In the genomic region with DNA sequence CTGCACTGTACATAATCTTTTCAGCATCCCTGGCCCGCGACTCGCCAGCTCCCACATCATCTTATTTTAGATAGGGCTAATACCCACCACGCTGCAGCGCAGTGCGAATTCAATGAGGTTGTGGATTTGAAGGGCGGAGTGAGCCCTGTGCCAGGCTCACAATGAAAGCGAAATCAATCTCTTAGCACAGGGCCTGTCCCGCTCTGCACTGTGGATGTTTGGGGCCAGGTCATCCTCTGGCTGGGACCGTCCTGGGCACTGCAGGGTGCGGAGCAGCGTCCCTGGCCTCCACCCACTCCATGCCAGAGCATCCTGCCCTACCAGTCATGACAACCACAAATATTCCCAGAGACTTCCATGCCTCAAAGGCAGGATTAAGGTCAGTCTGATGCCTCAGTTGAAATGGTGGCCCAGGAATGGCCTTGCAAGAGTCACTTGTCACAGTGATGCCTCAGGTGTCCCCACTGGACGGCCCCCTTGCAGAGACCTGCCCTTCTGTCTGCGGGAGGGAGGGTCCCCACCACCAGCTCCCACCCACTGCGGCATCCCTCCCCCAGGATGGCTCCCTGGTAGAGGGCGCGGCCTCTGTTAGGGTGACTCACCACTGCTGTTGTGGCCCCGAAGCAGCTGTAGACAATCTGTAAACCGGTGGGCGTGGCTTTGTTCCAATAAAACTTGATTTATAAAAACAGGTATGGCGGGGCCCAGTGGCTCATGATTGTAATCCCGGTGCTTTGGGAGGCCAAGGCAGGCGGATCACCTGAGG, we compare ENCODE assay signal across 8 cellular contexts. TPM values are rescaled to one million over a fixed set of nuclear protein-coding genes. Genes with fewer than 3 reads are reported as not detected.
DNase-seq lines count a peak whose midpoint lies in the region; ATAC-seq and TF ChIP-seq lines count a peak whose summit lies in the region.

No MANE protein-coding gene starts in this region.

- H3K27me3 ChIP-seq in liver (ENCODE audit: control insufficient read depth in 4 of 4, insufficient read depth in 4 of 4, low read length in 3 of 4) = no peaks in the 10 kb centered on the region

- no peaks in the 10 kb centered on the region for H3K9me3 ChIP-seq in liver (ENCODE audit: control insufficient read depth in 4 of 4, low read length in 3 of 4)

- H3K36me3 ChIP-seq in liver (ENCODE audit: control insufficient read depth in 4 of 4, insufficient read depth in 3 of 4, low read depth in 1 of 4, low read length in 3 of 4) = no peaks in the 10 kb centered on the region

- no peak for TF ChIP-seq CTCF in liver (IDR thresholded peaks at IDR 0.05; ENCODE audit: low read depth, low read length, missing input control)

- H3K9ac ChIP-seq in liver (ENCODE audit: low read depth in 1 of 2, low read length in 2 of 2) = no peak overlapping the region

- peak overlapping the region; percentile 85 for H3K27ac Mint-ChIP-seq in activated naive CD8-positive, alpha-beta T cell treated with anti-CD3 and anti-CD28 coated beads for 36 hours

- TF ChIP-seq RAD21 in liver (IDR thresholded peaks at IDR 0.05) = no peak

- peaks cover 57% of the 10 kb centered on the region for H3K4me1 Mint-ChIP-seq in activated naive CD8-positive, alpha-beta T cell treated with anti-CD3 and anti-CD28 coated beads for 36 hours

- no peak for ATAC-seq in GM18867 (IDR thresholded peaks at IDR 0.05; ENCODE audit: unreplicated experiment)
- no peak for ATAC-seq in HG03565 (IDR thresholded peaks at IDR 0.05; ENCODE audit: unreplicated experiment)

- H3K4me3 ChIP-seq in GM08714 (ENCODE audit: low read length) (peak overlapping the region; percentile 59; the same call in 1 of the 2 replicates), liver (ENCODE audit: low read depth in 1 of 3, low read length in 3 of 3) (peak overlapping the region in 2 of 3 donors; percentile 16)

- peaks cover 0 to 20% (median 9%) of the 10 kb centered on the region in 4 donors for H3K4me1 ChIP-seq in liver (ENCODE audit: control insufficient read depth in 4 of 4, insufficient read depth in 4 of 4, low read length in 3 of 4)

- H3K27me3 Mint-ChIP-seq in activated naive CD8-positive, alpha-beta T cell treated with anti-CD3 and anti-CD28 coated beads for 36 hours = no peaks in the 10 kb centered on the region

- peak overlapping the region; percentile 88 for H3K4me3 Mint-ChIP-seq in activated naive CD8-positive, alpha-beta T cell treated with anti-CD3 and anti-CD28 coated beads for 36 hours

- H3K9me3 Mint-ChIP-seq in activated naive CD8-positive, alpha-beta T cell treated with anti-CD3 and anti-CD28 coated beads for 36 hours = no peaks in the 10 kb centered on the region

- H3K36me3 Mint-ChIP-seq in activated naive CD8-positive, alpha-beta T cell treated with anti-CD3 and anti-CD28 coated beads for 36 hours = peaks cover 79% of the 10 kb centered on the region

- DNase-seq in SW 1271 (lab: John Stamatoyannopoulos, UW) (peak; percentile 62 to 90), KG1 (lab: John Stamatoyannopoulos, UW) (no peak)
- peak; percentile 79 for DNase-seq in activated naive CD8-positive, alpha-beta T cell treated with anti-CD3 and anti-CD28 coated beads for 36 hours
- DNase-seq in stimulated activated CD8-positive, alpha-beta memory T cell treated with anti-CD3 and anti-CD28 coated beads, Interleukin-4, amount 100 ng/mL, for 48 hours = peak; percentile 82

- 84% methylated on average over 23 of the region's 23 CpGs for WGBS in liver

- no peak overlapping the region for H3K27ac ChIP-seq in liver (ENCODE audit: low read depth in 1 of 2, low read length in 2 of 2)

TF ChIP-seq in liver, 16 proteins besides CTCF, POLR2A, EP300 and RAD21:
- TF ChIP-seq GABPA (IDR thresholded peaks at IDR 0.05 in 1 of 2, conservative IDR thresholded peaks at IDR 0.05 in 1 of 2) (no peak), HNF4G (IDR thresholded peaks at IDR 0.05) (no peak), FOXA1 (IDR thresholded peaks at IDR 0.05) (no peak), JUND (IDR thresholded peaks at IDR 0.05) (no peak), SP1 (IDR thresholded peaks at IDR 0.05) (no peak)
- TF ChIP-seq, protein P1, sequence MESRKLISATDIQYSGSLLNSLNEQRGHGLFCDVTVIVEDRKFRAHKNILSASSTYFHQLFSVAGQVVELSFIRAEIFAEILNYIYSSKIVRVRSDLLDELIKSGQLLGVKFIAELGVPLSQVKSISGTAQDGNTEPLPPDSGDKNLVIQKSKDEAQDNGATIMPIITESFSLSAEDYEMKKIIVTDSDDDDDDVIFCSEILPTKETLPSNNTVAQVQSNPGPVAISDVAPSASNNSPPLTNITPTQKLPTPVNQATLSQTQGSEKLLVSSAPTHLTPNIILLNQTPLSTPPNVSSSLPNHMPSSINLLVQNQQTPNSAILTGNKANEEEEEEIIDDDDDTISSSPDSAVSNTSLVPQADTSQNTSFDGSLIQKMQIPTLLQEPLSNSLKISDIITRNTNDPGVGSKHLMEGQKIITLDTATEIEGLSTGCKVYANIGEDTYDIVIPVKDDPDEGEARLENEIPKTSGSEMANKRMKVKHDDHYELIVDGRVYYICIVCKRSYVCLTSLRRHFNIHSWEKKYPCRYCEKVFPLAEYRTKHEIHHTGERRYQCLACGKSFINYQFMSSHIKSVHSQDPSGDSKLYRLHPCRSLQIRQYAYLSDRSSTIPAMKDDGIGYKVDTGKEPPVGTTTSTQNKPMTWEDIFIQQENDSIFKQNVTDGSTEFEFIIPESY (IDR thresholded peaks at IDR 0.05) = no peak
- TF ChIP-seq, protein P2, sequence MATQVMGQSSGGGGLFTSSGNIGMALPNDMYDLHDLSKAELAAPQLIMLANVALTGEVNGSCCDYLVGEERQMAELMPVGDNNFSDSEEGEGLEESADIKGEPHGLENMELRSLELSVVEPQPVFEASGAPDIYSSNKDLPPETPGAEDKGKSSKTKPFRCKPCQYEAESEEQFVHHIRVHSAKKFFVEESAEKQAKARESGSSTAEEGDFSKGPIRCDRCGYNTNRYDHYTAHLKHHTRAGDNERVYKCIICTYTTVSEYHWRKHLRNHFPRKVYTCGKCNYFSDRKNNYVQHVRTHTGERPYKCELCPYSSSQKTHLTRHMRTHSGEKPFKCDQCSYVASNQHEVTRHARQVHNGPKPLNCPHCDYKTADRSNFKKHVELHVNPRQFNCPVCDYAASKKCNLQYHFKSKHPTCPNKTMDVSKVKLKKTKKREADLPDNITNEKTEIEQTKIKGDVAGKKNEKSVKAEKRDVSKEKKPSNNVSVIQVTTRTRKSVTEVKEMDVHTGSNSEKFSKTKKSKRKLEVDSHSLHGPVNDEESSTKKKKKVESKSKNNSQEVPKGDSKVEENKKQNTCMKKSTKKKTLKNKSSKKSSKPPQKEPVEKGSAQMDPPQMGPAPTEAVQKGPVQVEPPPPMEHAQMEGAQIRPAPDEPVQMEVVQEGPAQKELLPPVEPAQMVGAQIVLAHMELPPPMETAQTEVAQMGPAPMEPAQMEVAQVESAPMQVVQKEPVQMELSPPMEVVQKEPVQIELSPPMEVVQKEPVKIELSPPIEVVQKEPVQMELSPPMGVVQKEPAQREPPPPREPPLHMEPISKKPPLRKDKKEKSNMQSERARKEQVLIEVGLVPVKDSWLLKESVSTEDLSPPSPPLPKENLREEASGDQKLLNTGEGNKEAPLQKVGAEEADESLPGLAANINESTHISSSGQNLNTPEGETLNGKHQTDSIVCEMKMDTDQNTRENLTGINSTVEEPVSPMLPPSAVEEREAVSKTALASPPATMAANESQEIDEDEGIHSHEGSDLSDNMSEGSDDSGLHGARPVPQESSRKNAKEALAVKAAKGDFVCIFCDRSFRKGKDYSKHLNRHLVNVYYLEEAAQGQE (IDR thresholded peaks at IDR 0.05) = no peak
- TF ChIP-seq, protein P3, sequence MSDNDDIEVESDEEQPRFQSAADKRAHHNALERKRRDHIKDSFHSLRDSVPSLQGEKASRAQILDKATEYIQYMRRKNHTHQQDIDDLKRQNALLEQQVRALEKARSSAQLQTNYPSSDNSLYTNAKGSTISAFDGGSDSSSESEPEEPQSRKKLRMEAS (IDR thresholded peaks at IDR 0.05) = no peak
- TF ChIP-seq, protein P4, sequence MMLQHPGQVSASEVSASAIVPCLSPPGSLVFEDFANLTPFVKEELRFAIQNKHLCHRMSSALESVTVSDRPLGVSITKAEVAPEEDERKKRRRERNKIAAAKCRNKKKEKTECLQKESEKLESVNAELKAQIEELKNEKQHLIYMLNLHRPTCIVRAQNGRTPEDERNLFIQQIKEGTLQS (IDR thresholded peaks at IDR 0.05) = no peak

RNA-seq across cellular contexts. Expression of a gene that starts 5.6 kb away (rescaled TPM):
- 100 to 1,000 TPM; 244 to 245 TPM for total RNA-seq in activated naive CD8-positive, alpha-beta T cell treated with anti-CD3 and anti-CD28 coated beads for 36 hours
- 10 to 100 TPM in 1 of 2 donors, under 1 TPM in 1; 0.25 to 57.4 TPM for total RNA-seq in liver
- polyA plus RNA-seq in liver = 1 to 10 TPM in 1 of 2 donors, under 1 TPM in 1; 0.06 to 1.2 TPM

RNA-seq across cellular contexts. Expression of a gene that starts 12.2 kb away (rescaled TPM):
- total RNA-seq in activated naive CD8-positive, alpha-beta T cell treated with anti-CD3 and anti-CD28 coated beads for 36 hours = under 1 TPM in 1 of 2 experiments, not detected in 1; 0.12 TPM
- under 1 TPM; 0.05 to 0.25 TPM for total RNA-seq in liver
- polyA plus RNA-seq in liver = not detected

RNA-seq across cellular contexts. Expression of a gene that starts 47.5 kb away (rescaled TPM):
- total RNA-seq in activated naive CD8-positive, alpha-beta T cell treated with anti-CD3 and anti-CD28 coated beads for 36 hours = 10 to 100 TPM; 14.6 to 14.7 TPM
- total RNA-seq in liver = 10 to 100 TPM; 22.3 to 30.2 TPM
- polyA plus RNA-seq in liver = 10 to 100 TPM; 16.9 to 19.2 TPM

RNA-seq across cellular contexts. Expression of a gene that starts 54.0 kb away (rescaled TPM):
- total RNA-seq in activated naive CD8-positive, alpha-beta T cell treated with anti-CD3 and anti-CD28 coated beads for 36 hours = 10 to 100 TPM; 29.4 to 31.3 TPM
- 10 to 100 TPM; 14.1 to 19.7 TPM for total RNA-seq in liver
- 10 to 100 TPM in 1 of 2 donors, 1 to 10 TPM in 1; 3.2 to 11.6 TPM for polyA plus RNA-seq in liver

Comparison
In these comparisons a context has a peak if more than half of its experiments do, and no peak if none do; other contexts are left out.
1. RNA of a gene that starts 5.6 kb away (total RNA-seq): 244 to 245 TPM in activated naive CD8-positive, alpha-beta T cell treated with anti-CD3 and anti-CD28 coated beads for 36 hours; 0.25 to 57.4 TPM in liver; every median in the first group is over 4 times any median in the second.